In genomic region chr11:62559204-62559603, GRCh38 we compare ENCODE assay signal across 10 cellular contexts. TPM values are rescaled to one million over a fixed set of nuclear protein-coding genes. Genes with fewer than 3 reads are reported as not detected.
A peak's percentile ranks its signal among the peaks of the same experiment; 100 is the strongest.
DNase-seq lines count a peak whose midpoint lies in the region; ATAC-seq and TF ChIP-seq lines count a peak whose summit lies in the region.
"Had no signal": no experiment of that assay in that cellular context is flagged by ENCODE, and none has a peak within 500 bp of the region (broad histone marks: within the 10 kb centered on the region; RNA-seq: fewer than 3 reads in every experiment).

No MANE protein-coding gene starts in this region.

- peak overlapping the region in 2 of 3 donors; percentile 77 to 86 for H3K27ac ChIP-seq in thyroid gland
- H3K27ac ChIP-seq in colonic mucosa: no peak overlapping the region

- no peaks in the 10 kb centered on the region for H3K9me3 Mint-ChIP-seq in activated CD4-positive, alpha-beta T cell treated with anti-CD3 and anti-CD28 coated beads, Interleukin-2, amount 10 ng/mL, durations not matched to agents 7 days and 5 days
- H3K9me3 Mint-ChIP-seq in activated CD4-positive, alpha-beta memory T cell treated with anti-CD3 and anti-CD28 coated beads, Interleukin-2, amount 10 ng/mL, durations not matched to agents 7 days and 5 days: no peaks in the 10 kb centered on the region
- H3K9me3 Mint-ChIP-seq in memory B cell: no peaks in the 10 kb centered on the region

- no peak for TF ChIP-seq POLR2A in thyroid gland (IDR thresholded peaks at IDR 0.05)

- no peaks in the 10 kb centered on the region for H3K9me3 ChIP-seq in thyroid gland
- no peaks in the 10 kb centered on the region for H3K9me3 ChIP-seq in colonic mucosa

- H3K4me3 ChIP-seq in thyroid gland (replicated peaks in 1 of 3): no peak overlapping the region
- H3K4me3 ChIP-seq in colonic mucosa: no peak overlapping the region

- intact Hi-C loops in thyroid gland (cut with DNase I) (no loop called here), colonic mucosa (cut with DNase I) (loop anchor here (5.0 kb wide), 1 partner anchor 157 kb away; no protein-coding TSS in a partner anchor)

- peaks cover 45% of the 10 kb centered on the region for H3K36me3 Mint-ChIP-seq in activated CD4-positive, alpha-beta T cell treated with anti-CD3 and anti-CD28 coated beads, Interleukin-2, amount 10 ng/mL, durations not matched to agents 7 days and 5 days (ENCODE audit: low read depth)
- peaks cover 46% of the 10 kb centered on the region for H3K36me3 Mint-ChIP-seq in activated CD4-positive, alpha-beta memory T cell treated with anti-CD3 and anti-CD28 coated beads, Interleukin-2, amount 10 ng/mL, durations not matched to agents 7 days and 5 days (ENCODE audit: low read depth)
- peaks cover 21% of the 10 kb centered on the region for H3K36me3 Mint-ChIP-seq in memory B cell

- TF ChIP-seq CTCF in thyroid gland (IDR thresholded peaks at IDR 0.05): no peak
- no peak for TF ChIP-seq CTCF in colonic mucosa (IDR thresholded peaks at IDR 0.05)

- H3K27me3 Mint-ChIP-seq in activated CD4-positive, alpha-beta T cell treated with anti-CD3 and anti-CD28 coated beads, Interleukin-2, amount 10 ng/mL, durations not matched to agents 7 days and 5 days: no peaks in the 10 kb centered on the region
- no peaks in the 10 kb centered on the region for H3K27me3 Mint-ChIP-seq in activated CD4-positive, alpha-beta memory T cell treated with anti-CD3 and anti-CD28 coated beads, Interleukin-2, amount 10 ng/mL, durations not matched to agents 7 days and 5 days
- no peaks in the 10 kb centered on the region for H3K27me3 Mint-ChIP-seq in memory B cell

- H3K4me1 Mint-ChIP-seq in activated CD4-positive, alpha-beta T cell treated with anti-CD3 and anti-CD28 coated beads, Interleukin-2, amount 10 ng/mL, durations not matched to agents 7 days and 5 days: peaks cover 77% of the 10 kb centered on the region
- peaks cover 82% of the 10 kb centered on the region for H3K4me1 Mint-ChIP-seq in activated CD4-positive, alpha-beta memory T cell treated with anti-CD3 and anti-CD28 coated beads, Interleukin-2, amount 10 ng/mL, durations not matched to agents 7 days and 5 days
- peaks cover 39% of the 10 kb centered on the region for H3K4me1 Mint-ChIP-seq in memory B cell

- H3K4me3 Mint-ChIP-seq in activated CD4-positive, alpha-beta T cell treated with anti-CD3 and anti-CD28 coated beads, Interleukin-2, amount 10 ng/mL, durations not matched to agents 7 days and 5 days: no peak overlapping the region
- H3K4me3 Mint-ChIP-seq in activated CD4-positive, alpha-beta memory T cell treated with anti-CD3 and anti-CD28 coated beads, Interleukin-2, amount 10 ng/mL, durations not matched to agents 7 days and 5 days: peak overlapping the region; percentile 45
- H3K4me3 Mint-ChIP-seq in memory B cell: no peak overlapping the region

- ATAC-seq in memory B cell (ENCODE audit: low read depth): no peak
- ATAC-seq in GM21786 (IDR thresholded peaks at IDR 0.05; ENCODE audit: unreplicated experiment): no peak

- POLR2A ChIA-PET in activated CD4-positive, alpha-beta T cell treated with anti-CD3 and anti-CD28 coated beads, Interleukin-2, amount 10 ng/mL, durations not matched to agents 7 days and 5 days (lab: Charles Lee): interaction anchor here (0.6 to 1.1 kb wide), 3 partner anchors 13 to 106 kb away, joined by 3 to 4 read pairs (median 3); partner anchors contain the start of genes AHNAK, C11orf98 and CSKMT
- POLR2A ChIA-PET in activated CD4-positive, alpha-beta memory T cell treated with anti-CD3 and anti-CD28 coated beads, Interleukin-2, amount 10 ng/mL, durations not matched to agents 7 days and 5 days (lab: Charles Lee): interaction anchor here (1.0 to 10.8 kb wide), 10 partner anchors 8 to 322 kb away, joined by 3 to 364 read pairs (median 12); partner anchors contain the start of genes AHNAK, B3GAT3, EEF1G and HNRNPUL2

- CTCF ChIA-PET in activated CD4-positive, alpha-beta T cell treated with anti-CD3 and anti-CD28 coated beads, Interleukin-2, amount 10 ng/mL, durations not matched to agents 7 days and 5 days (lab: Charles Lee): interaction anchor here (0.6 to 11.8 kb wide), 7 partner anchors 8 to 190 kb away, joined by 3 to 85 read pairs (median 4); partner anchors contain the start of genes AHNAK and TUT1
- CTCF ChIA-PET in activated CD4-positive, alpha-beta memory T cell treated with anti-CD3 and anti-CD28 coated beads, Interleukin-2, amount 10 ng/mL, durations not matched to agents 7 days and 5 days (lab: Charles Lee): interaction anchor here (0.8 to 11.6 kb wide), 14 partner anchors 8 to 322 kb away, joined by 3 to 268 read pairs (median 4); partner anchors contain the start of genes AHNAK, SLC3A2 and TUT1

- H3K4me1 ChIP-seq in thyroid gland (peaks cover 42 to 50% of the 10 kb centered on the region in 2 donors), colonic mucosa (peaks cover 31% of the 10 kb centered on the region)

- DNase-seq in activated CD4-positive, alpha-beta T cell treated with anti-CD3 and anti-CD28 coated beads, Interleukin-2, amount 10 ng/mL, durations not matched to agents 7 days and 5 days: no peak
- DNase-seq in activated CD4-positive, alpha-beta T cell treated with anti-CD3 and anti-CD28 coated beads for 4 hours: no peak
- DNase-seq in activated CD4-positive, alpha-beta memory T cell treated with anti-CD3 and anti-CD28 coated beads, Interleukin-2, amount 10 ng/mL, durations not matched to agents 7 days and 5 days: no peak
- no peak for DNase-seq in memory B cell (ENCODE audit: low spot score in 2 of 2)
- no peak for DNase-seq in thyroid gland
- DNase-seq in cerebellum (ENCODE audit: low spot score): no peak
- DNase-seq in colonic mucosa: no peak
- DNase-seq: effector CD8-positive, alpha-beta T cell; GF-D8 had no signal

- peak overlapping the region; percentile 99 for H3K27ac Mint-ChIP-seq in activated CD4-positive, alpha-beta T cell treated with anti-CD3 and anti-CD28 coated beads, Interleukin-2, amount 10 ng/mL, durations not matched to agents 7 days and 5 days
- peak overlapping the region; percentile 99 for H3K27ac Mint-ChIP-seq in activated CD4-positive, alpha-beta memory T cell treated with anti-CD3 and anti-CD28 coated beads, Interleukin-2, amount 10 ng/mL, durations not matched to agents 7 days and 5 days
- H3K27ac Mint-ChIP-seq in memory B cell: peak overlapping the region; percentile 100

- H3K36me3 ChIP-seq in thyroid gland: peaks cover 36 to 40% of the 10 kb centered on the region in 2 donors
- H3K36me3 ChIP-seq in colonic mucosa: peaks cover 15% of the 10 kb centered on the region

- no peak overlapping the region for H3K9ac ChIP-seq in colonic mucosa (ENCODE audit: low read depth in 2 of 2, low read length in 2 of 2)

- WGBS in thyroid gland, 2 donors: 88 to 91% methylated on average over 8 of the region's 8 CpGs

- H3K27me3 ChIP-seq in thyroid gland (no peaks in the 10 kb centered on the region), colonic mucosa (no peaks in the 10 kb centered on the region)

RNA-seq across cellular contexts. Expression of gene AHNAK, which starts 12.6 kb away (rescaled TPM):
- total RNA-seq in activated CD4-positive, alpha-beta T cell treated with anti-CD3 and anti-CD28 coated beads, Interleukin-2, amount 10 ng/mL, durations not matched to agents 7 days and 5 days: 100 to 1,000 TPM; 206 to 237 TPM
- total RNA-seq in activated CD4-positive, alpha-beta memory T cell treated with anti-CD3 and anti-CD28 coated beads, Interleukin-2, amount 10 ng/mL, durations not matched to agents 7 days and 5 days: 100 to 1,000 TPM; 323 to 360 TPM
- total RNA-seq in thyroid gland: 100 to 1,000 TPM; 227 to 400 (median 288) TPM
- 57.3 TPM for total RNA-seq in cerebellum
- total RNA-seq in colonic mucosa: 100 to 1,000 TPM; 458 to 631 TPM

RNA-seq across cellular contexts. Expression of gene EEF1G, which starts 14.5 kb away (rescaled TPM):
- 1,000 to 10,000 TPM; 1,239 to 1,470 TPM for total RNA-seq in activated CD4-positive, alpha-beta T cell treated with anti-CD3 and anti-CD28 coated beads, Interleukin-2, amount 10 ng/mL, durations not matched to agents 7 days and 5 days
- 100 to 1,000 TPM; 991 to 999 TPM for total RNA-seq in activated CD4-positive, alpha-beta memory T cell treated with anti-CD3 and anti-CD28 coated beads, Interleukin-2, amount 10 ng/mL, durations not matched to agents 7 days and 5 days
- total RNA-seq in thyroid gland: 1,000 to 10,000 TPM; 1,334 to 1,814 (median 1,607) TPM
- total RNA-seq in cerebellum: 784 TPM
- total RNA-seq in colonic mucosa: 1,000 to 10,000 TPM; 1,328 to 1,358 TPM

RNA-seq across cellular contexts. Expression of gene TUT1, which starts 32.1 kb away (rescaled TPM):
- 10 to 100 TPM; 24.1 to 26.0 TPM for total RNA-seq in activated CD4-positive, alpha-beta T cell treated with anti-CD3 and anti-CD28 coated beads, Interleukin-2, amount 10 ng/mL, durations not matched to agents 7 days and 5 days
- total RNA-seq in activated CD4-positive, alpha-beta memory T cell treated with anti-CD3 and anti-CD28 coated beads, Interleukin-2, amount 10 ng/mL, durations not matched to agents 7 days and 5 days: 10 to 100 TPM; 23.7 to 25.2 TPM
- total RNA-seq in thyroid gland (10 to 100 TPM; 13.7 to 20.0 (median 16.1) TPM), cerebellum (6.3 TPM), colonic mucosa (10 to 100 TPM; 11.1 to 26.2 TPM)

RNA-seq across cellular contexts. Expression of gene MTA2, which starts 42.5 kb away (rescaled TPM):
- total RNA-seq in activated CD4-positive, alpha-beta T cell treated with anti-CD3 and anti-CD28 coated beads, Interleukin-2, amount 10 ng/mL, durations not matched to agents 7 days and 5 days: 100 to 1,000 TPM; 270 to 299 TPM
- 100 to 1,000 TPM; 226 TPM for total RNA-seq in activated CD4-positive, alpha-beta memory T cell treated with anti-CD3 and anti-CD28 coated beads, Interleukin-2, amount 10 ng/mL, durations not matched to agents 7 days and 5 days
- total RNA-seq in thyroid gland (10 to 100 TPM; 65.3 to 76.7 (median 70.7) TPM), cerebellum (72.5 TPM), colonic mucosa (100 to 1,000 TPM in 1 of 2 donors, 10 to 100 TPM in 1; 91.0 to 133 TPM)

RNA-seq across cellular contexts. Expression of gene EML3, which starts 53.4 kb away (rescaled TPM):
- total RNA-seq in activated CD4-positive, alpha-beta T cell treated with anti-CD3 and anti-CD28 coated beads, Interleukin-2, amount 10 ng/mL, durations not matched to agents 7 days and 5 days: 100 to 1,000 TPM; 137 to 144 TPM
- 100 to 1,000 TPM; 121 to 122 TPM for total RNA-seq in activated CD4-positive, alpha-beta memory T cell treated with anti-CD3 and anti-CD28 coated beads, Interleukin-2, amount 10 ng/mL, durations not matched to agents 7 days and 5 days
- total RNA-seq in thyroid gland: 10 to 100 TPM; 28.3 to 58.0 (median 46.6) TPM
- total RNA-seq in cerebellum: 5.6 TPM
- total RNA-seq in colonic mucosa: 10 to 100 TPM; 37.5 to 58.7 TPM
